Comparison of ENCODE assay signal across 13 cellular contexts in genomic region chr1:174786760-174787159, GRCh38.
DNase-seq lines count a peak whose midpoint lies in the region; ATAC-seq, FAIRE-seq and TF ChIP-seq lines count a peak whose summit lies in the region.
"Had no signal": no experiment of that assay in that cellular context is flagged by ENCODE, and none has a peak within 500 bp of the region (broad histone marks: within the 10 kb centered on the region; RNA-seq: fewer than 3 reads in every experiment).

No MANE protein-coding gene starts in this region.

- TF ChIP-seq CTCF in GM12864 (IDR thresholded peaks at IDR 0.05; ENCODE audit: low read depth, low read length, missing control alignments) = no peak
- no peak for TF ChIP-seq CTCF in kidney (IDR thresholded peaks at IDR 0.05; ENCODE audit: borderline replicate concordance, extremely low read depth, insufficient read depth)

- intact Hi-C loops in kidney (cut with DNase I) = no loop called here

- no peaks in the 10 kb centered on the region for H3K36me3 ChIP-seq in kidney (ENCODE audit: control insufficient read depth in 1 of 2, insufficient read depth in 2 of 2, low read length in 2 of 2)
- H3K36me3 ChIP-seq: esophagus squamous epithelium, right lobe of liver had no signal

- ATAC-seq in HG02623 (IDR thresholded peaks at IDR 0.05; ENCODE audit: unreplicated experiment) = peak; percentile 61
- peak; percentile 74 for ATAC-seq in HG03442 (IDR thresholded peaks at IDR 0.05; ENCODE audit: unreplicated experiment)
- ATAC-seq in esophagus mucosa = no peak
- ATAC-seq: HCT116, right lobe of liver had no signal

- no peaks in the 10 kb centered on the region for H3K9me3 ChIP-seq in kidney (ENCODE audit: control insufficient read depth in 1 of 2, low read length in 2 of 2)
- H3K9me3 ChIP-seq: esophagus squamous epithelium, right lobe of liver had no signal

- H3K4me1 ChIP-seq in kidney (ENCODE audit: control insufficient read depth in 1 of 2, insufficient read depth in 1 of 2, low read depth in 1 of 2, low read length in 2 of 2) = no peaks in the 10 kb centered on the region
- H3K4me1 ChIP-seq: esophagus squamous epithelium had no signal

- no peak overlapping the region for H3K4me3 ChIP-seq in GM12864 (ENCODE audit: low read depth, low read length)
- no peak overlapping the region for H3K4me3 ChIP-seq in kidney (ENCODE audit: low read length in 2 of 2)
- H3K4me3 ChIP-seq: esophagus squamous epithelium, right lobe of liver had no signal

- DNase-seq in GM12864 (ENCODE audit: low read depth) (peak; percentile 38), GM19238 (ENCODE audit: insufficient read length, low spot score) (peak; percentile 27), kidney (no peak), NCI-H82 treated with DMSO at 0.1 percent for 48 hours (lab: John Stamatoyannopoulos, UW; ENCODE audit: unreplicated experiment) (no peak)
- DNase-seq in effector CD8-positive, alpha-beta T cell (lab: John Stamatoyannopoulos, UW) = no peak
- DNase-seq: esophagus squamous epithelium, KG1, right lobe of liver, RPMI8226 had no signal

- FAIRE-seq in kidney (lab: Jason Lieb, UNC) = no peak

- no peak overlapping the region for H3K27ac ChIP-seq in kidney (ENCODE audit: low read depth in 2 of 2, low read length in 2 of 2)
- H3K27ac ChIP-seq: esophagus squamous epithelium, right lobe of liver had no signal

- H3K9ac ChIP-seq in kidney (ENCODE audit: low read length in 2 of 2) = no peak overlapping the region

Comparison
In these comparisons a context has a peak if more than half of its experiments do, and no peak if none do; other contexts are left out.
1. DNase-seq: peak in GM12864 (single experiment) and GM19238 (single experiment); none in effector CD8-positive, alpha-beta T cell (single experiment), kidney (single experiment) and NCI-H82 treated with DMSO at 0.1 percent for 48 hours (single experiment).